21 cellular contexts compared by ENCODE assay signal in genomic region chr16:85676466-85676865, GRCh38.
"Had no signal": no experiment of that assay in that cellular context is flagged by ENCODE, and none has a peak within 500 bp of the region (broad histone marks: within the 10 kb centered on the region; RNA-seq: fewer than 3 reads in every experiment).

No MANE protein-coding gene starts in this region.

- H3K4me3 ChIP-seq: body of pancreas, colonic mucosa, heart left ventricle, mucosa of descending colon, ovary, psoas muscle, tibial nerve, vagina had no signal

- H3K4me1 Mint-ChIP-seq: neural crest cell had no signal

- H3K4me1 ChIP-seq: vagina had no signal

- ATAC-seq: activated CD8-positive, alpha-beta memory T cell treated with anti-CD3 and anti-CD28 coated beads, Interleukin-2, amount 10 ng/mL, durations not matched to agents 7 days and 5 days; body of pancreas; heart left ventricle; left ventricle myocardium superior; mucosa of descending colon; psoas muscle; right cardiac atrium; stimulated activated naive CD8-positive, alpha-beta T cell treated with anti-CD3 and anti-CD28 coated beads, Interleukin-15, Interleukin-2, amounts not matched to agents 100 U/mL and 50 U/mL, for 24 hours had no signal

- H3K9me3 Mint-ChIP-seq: activated B cell treated with CpG ODN at 0.5 μM for 24 hours; activated CD4-positive, alpha-beta memory T cell treated with anti-CD3 and anti-CD28 coated beads, Interleukin-2, amount 10 ng/mL, durations not matched to agents 7 days and 5 days; memory B cell; naive B cell; neural crest cell had no signal

- DNase-seq: activated B cell treated with CpG ODN at 0.5 μM for 24 hours; activated CD4-positive, alpha-beta memory T cell treated with anti-CD3 and anti-CD28 coated beads, Interleukin-2, amount 10 ng/mL, durations not matched to agents 7 days and 5 days; activated CD4-positive, alpha-beta T cell treated with anti-CD3 and anti-CD28 coated beads for 48 hours; activated CD8-positive, alpha-beta memory T cell treated with anti-CD3 and anti-CD28 coated beads, Interleukin-2, amount 10 ng/mL, durations not matched to agents 7 days and 5 days; amygdala; body of pancreas; central memory CD4-positive, alpha-beta T cell; colonic mucosa; heart left ventricle; left ventricle myocardium superior; naive B cell; psoas muscle; stimulated activated naive CD8-positive, alpha-beta T cell treated with anti-CD3 and anti-CD28 coated beads, Interleukin-15, Interleukin-2, amounts not matched to agents 100 U/mL and 50 U/mL, for 24 hours had no signal

- H3K4me3 Mint-ChIP-seq: activated B cell treated with CpG ODN at 0.5 μM for 24 hours; activated CD4-positive, alpha-beta memory T cell treated with anti-CD3 and anti-CD28 coated beads, Interleukin-2, amount 10 ng/mL, durations not matched to agents 7 days and 5 days; activated CD8-positive, alpha-beta memory T cell treated with anti-CD3 and anti-CD28 coated beads, Interleukin-2, amount 10 ng/mL, durations not matched to agents 7 days and 5 days; activated naive CD8-positive, alpha-beta T cell; memory B cell; neural crest cell had no signal

- H3K27ac Mint-ChIP-seq: activated B cell treated with CpG ODN at 0.5 μM for 24 hours; activated CD4-positive, alpha-beta memory T cell treated with anti-CD3 and anti-CD28 coated beads, Interleukin-2, amount 10 ng/mL, durations not matched to agents 7 days and 5 days had no signal

- H3K9me3 ChIP-seq: body of pancreas, colonic mucosa, heart left ventricle, mucosa of descending colon, ovary, psoas muscle, tibial nerve, vagina had no signal

- H3K27ac ChIP-seq: body of pancreas, colonic mucosa, heart left ventricle, ovary, psoas muscle, tibial nerve, vagina had no signal

- H3K27me3 ChIP-seq: body of pancreas, colonic mucosa, heart left ventricle, ovary, tibial nerve, vagina had no signal

- H3K36me3 Mint-ChIP-seq: activated naive CD8-positive, alpha-beta T cell had no signal

- H3K27me3 Mint-ChIP-seq: activated B cell treated with CpG ODN at 0.5 μM for 24 hours; activated CD4-positive, alpha-beta memory T cell treated with anti-CD3 and anti-CD28 coated beads, Interleukin-2, amount 10 ng/mL, durations not matched to agents 7 days and 5 days; activated CD8-positive, alpha-beta memory T cell treated with anti-CD3 and anti-CD28 coated beads, Interleukin-2, amount 10 ng/mL, durations not matched to agents 7 days and 5 days; activated naive CD8-positive, alpha-beta T cell; memory B cell; naive B cell had no signal

- H3K36me3 ChIP-seq: ovary had no signal
